ENCODE assay signal across 14 cellular contexts in genomic region chr5:145598184-145598583, GRCh38.
A peak's percentile ranks its signal among the peaks of the same experiment; 100 is the strongest.
DNase-seq lines count a peak whose midpoint lies in the region; ATAC-seq and TF ChIP-seq lines count a peak whose summit lies in the region.
"Had no signal": no experiment of that assay in that cellular context is flagged by ENCODE, and none has a peak within 500 bp of the region (broad histone marks: within the 10 kb centered on the region; RNA-seq: fewer than 3 reads in every experiment).

No MANE protein-coding gene starts in this region.

- DNase-seq in DMS53 (lab: John Stamatoyannopoulos, UW) (peak; percentile 17), DMS53 treated with DMSO at 0.1 percent for 48 hours (lab: John Stamatoyannopoulos, UW; ENCODE audit: unreplicated experiment) (no peak), epithelial cell of prostate (ENCODE audit: low read depth, low spot score) (peak; percentile 2), smooth muscle cell (lab: John Stamatoyannopoulos, UW; ENCODE audit: unreplicated experiment) (no peak), islet precursor cell (no peak), superior temporal gyrus (ENCODE audit: extremely low spot score) (no peak)
- DNase-seq: 8988T; CD4-positive, alpha-beta memory T cell; DMS79; GDM1; H7 had no signal

- H3K9ac ChIP-seq in smooth muscle cell (ENCODE audit: low read depth), result no peak overlapping the region
- H3K9ac ChIP-seq: BLaER1 had no signal

- no peaks in the 10 kb centered on the region for H3K79me2 ChIP-seq in smooth muscle cell (ENCODE audit: low read depth)

- no peak for TF ChIP-seq CTCF in smooth muscle cell (IDR thresholded peaks at IDR 0.05; ENCODE audit: borderline replicate concordance, insufficient read depth, poor library complexity, severe bottlenecking)

- no peak overlapping the region for H3K4me3 ChIP-seq in smooth muscle cell
- H3K4me3 ChIP-seq: BLaER1, GM23338 had no signal

- H3F3A ChIP-seq in smooth muscle cell (ENCODE audit: low read depth), result no peaks in the 10 kb centered on the region

- H3K27ac ChIP-seq in epithelial cell of prostate, result no peak overlapping the region
- peak overlapping the region; percentile 77 for H3K27ac ChIP-seq in smooth muscle cell (ENCODE audit: low read depth)
- H3K27ac ChIP-seq: BLaER1 had no signal

- H4K20me1 ChIP-seq in smooth muscle cell (ENCODE audit: low read depth), result no peaks in the 10 kb centered on the region
- H4K20me1 ChIP-seq: BLaER1 had no signal

- 75% methylated on average over 5 of the region's 5 CpGs for WGBS in smooth muscle cell (ENCODE audit: low lambda C conversion rate)

- no peaks in the 10 kb centered on the region for H3K27me3 ChIP-seq in smooth muscle cell (ENCODE audit: low read depth)
- H3K27me3 ChIP-seq: BLaER1 had no signal

- no peak overlapping the region for H2AFZ ChIP-seq in smooth muscle cell (ENCODE audit: low read depth)
- H2AFZ ChIP-seq: GM23338 had no signal

- no peaks in the 10 kb centered on the region for H3K36me3 ChIP-seq in smooth muscle cell (ENCODE audit: low read depth)
- H3K36me3 ChIP-seq: BLaER1 had no signal

- H3K4me1 ChIP-seq in smooth muscle cell (ENCODE audit: low read depth), result no peaks in the 10 kb centered on the region
- H3K4me1 ChIP-seq: BLaER1 had no signal

- no peak for ATAC-seq in HG02798 (IDR thresholded peaks at IDR 0.05; ENCODE audit: poor library complexity, unreplicated experiment)
- ATAC-seq: GM23338 had no signal

- H3K4me2 ChIP-seq in smooth muscle cell, result no peak overlapping the region
- H3K4me2 ChIP-seq: BLaER1, GM23338 had no signal

- no peaks in the 10 kb centered on the region for H3K9me3 ChIP-seq in smooth muscle cell (replicated peaks; ENCODE audit: low read depth)
- H3K9me3 ChIP-seq: BLaER1 had no signal

Comparison
In these comparisons a context has a peak if more than half of its experiments do, and no peak if none do; other contexts are left out.
1. DNase-seq: peak in DMS53 (single experiment) and epithelial cell of prostate (single experiment); none in DMS53 treated with DMSO at 0.1 percent for 48 hours (single experiment), smooth muscle cell (single experiment), islet precursor cell (single experiment) and superior temporal gyrus (single experiment).